16 cellular contexts compared by ENCODE assay signal in genomic region chr22:17946691-17947367, GRCh38.
DNase-seq lines count a peak whose midpoint lies in the region; ATAC-seq and TF ChIP-seq lines count a peak whose summit lies in the region.
"Had no signal": no experiment of that assay in that cellular context is flagged by ENCODE, and none has a peak within 500 bp of the region (broad histone marks: within the 10 kb centered on the region; RNA-seq: fewer than 3 reads in every experiment).

No MANE protein-coding gene starts in this region.

- H3K4me1 ChIP-seq in esophagus squamous epithelium (peaks cover 22 to 81% (median 30%) of the 10 kb centered on the region in 3 donors), sigmoid colon (peaks cover 0 to 88% (median 64%) of the 10 kb centered on the region in 4 donors), left lung (peaks cover 7 to 12% of the 10 kb centered on the region in 2 donors)

- H3K9me3 Mint-ChIP-seq in effector memory CD8-positive, alpha-beta T cell = no peaks in the 10 kb centered on the region
- H3K9me3 Mint-ChIP-seq: CD8-positive, alpha-beta T cell had no signal

- TF ChIP-seq EP300 in sigmoid colon (IDR thresholded peaks at IDR 0.05) = no peak

- DNase-seq in DMS79 treated with DMSO at 0.1 percent for 48 hours (lab: John Stamatoyannopoulos, UW) (peak; percentile 13), DMS79 (lab: John Stamatoyannopoulos, UW) (no peak), NCI-H345 (lab: John Stamatoyannopoulos, UW) (peak; percentile 22), esophagus squamous epithelium (lab: John Stamatoyannopoulos, UW) (no peak), sigmoid colon (peak; percentile 52), left lung (no peak)
- DNase-seq in effector memory CD8-positive, alpha-beta T cell = no peak
- no peak for DNase-seq in NK-92 treated with Interleukin-12 subunit alpha and Interleukin-12 subunit beta, amount 100 ng/mL, for 24 hours (lab: John Stamatoyannopoulos, UW)
- DNase-seq: activated CD4-positive, CD25-positive, alpha-beta regulatory T cell; activated CD8-positive, alpha-beta memory T cell treated with anti-CD3 and anti-CD28 coated beads, Interleukin-2, amount 10 ng/mL, durations not matched to agents 7 days and 5 days; activated naive CD4-positive, alpha-beta T cell treated with Interleukin-2 at 50 U/mL for 16 hours; CD8-positive, alpha-beta T cell; kidney glomerular epithelial cell; NCI-H446 treated with DMSO at 0.1 percent for 48 hours; OCI-M1; stimulated activated CD8-positive, alpha-beta memory T cell treated with anti-CD3 and anti-CD28 coated beads, Interleukin-4, amount 100 ng/mL, for 48 hours had no signal

- H3K9me3 ChIP-seq in esophagus squamous epithelium (no peaks in the 10 kb centered on the region), sigmoid colon (no peaks in the 10 kb centered on the region), left lung (no peaks in the 10 kb centered on the region)

- ATAC-seq in effector memory CD8-positive, alpha-beta T cell (replicated peaks) = no peak
- no peak for ATAC-seq in left lung
- ATAC-seq: activated CD8-positive, alpha-beta memory T cell treated with anti-CD3 and anti-CD28 coated beads, Interleukin-2, amount 10 ng/mL, durations not matched to agents 7 days and 5 days; CD8-positive, alpha-beta T cell had no signal

- peak overlapping the region in 3 of 4 donors; percentile 49 to 73 (median 63) for H3K27ac ChIP-seq in esophagus squamous epithelium
- peak overlapping the region; percentile 30 to 83 (median 73) for H3K27ac ChIP-seq in sigmoid colon
- no peak overlapping the region for H3K27ac ChIP-seq in left lung

- H3K4me1 Mint-ChIP-seq in effector memory CD8-positive, alpha-beta T cell (ENCODE audit: low read depth in 2 of 2) = peaks cover 18 to 29% of the 10 kb centered on the region in 2 donors
- H3K4me1 Mint-ChIP-seq: activated CD8-positive, alpha-beta memory T cell treated with anti-CD3 and anti-CD28 coated beads, Interleukin-2, amount 10 ng/mL, durations not matched to agents 7 days and 5 days had no signal

- no peak overlapping the region for H3K27ac Mint-ChIP-seq in effector memory CD8-positive, alpha-beta T cell
- H3K27ac Mint-ChIP-seq: activated CD8-positive, alpha-beta memory T cell treated with anti-CD3 and anti-CD28 coated beads, Interleukin-2, amount 10 ng/mL, durations not matched to agents 7 days and 5 days; CD8-positive, alpha-beta T cell had no signal

- TF ChIP-seq CTCF in esophagus squamous epithelium (IDR thresholded peaks at IDR 0.05) (no peak), sigmoid colon (IDR thresholded peaks at IDR 0.05) (no peak), left lung (IDR thresholded peaks at IDR 0.05) (no peak)

- WGBS in esophagus squamous epithelium, 2 donors = 39 to 51% methylated on average over 9 of the region's 9 CpGs
- WGBS in sigmoid colon, 2 donors = 79 to 92% methylated on average over 9 of the region's 9 CpGs

- peak overlapping the region in 1 of 4 donors; percentile 1 for H3K4me3 ChIP-seq in esophagus squamous epithelium
- H3K4me3 ChIP-seq in sigmoid colon = no peak overlapping the region
- H3K4me3 ChIP-seq in left lung = no peak overlapping the region

- no peak overlapping the region for H3K4me3 Mint-ChIP-seq in effector memory CD8-positive, alpha-beta T cell
- H3K4me3 Mint-ChIP-seq: activated CD8-positive, alpha-beta memory T cell treated with anti-CD3 and anti-CD28 coated beads, Interleukin-2, amount 10 ng/mL, durations not matched to agents 7 days and 5 days; CD8-positive, alpha-beta T cell had no signal

- H3K36me3 ChIP-seq in esophagus squamous epithelium (no peaks in the 10 kb centered on the region), sigmoid colon (no peaks in the 10 kb centered on the region), left lung (no peaks in the 10 kb centered on the region)

- H3K27me3 Mint-ChIP-seq in effector memory CD8-positive, alpha-beta T cell = no peaks in the 10 kb centered on the region
- H3K27me3 Mint-ChIP-seq: activated CD8-positive, alpha-beta memory T cell treated with anti-CD3 and anti-CD28 coated beads, Interleukin-2, amount 10 ng/mL, durations not matched to agents 7 days and 5 days had no signal

- intact Hi-C loops in esophagus squamous epithelium (cut with DNase I) = no loop called here
- intact Hi-C loops in sigmoid colon (cut with DNase I) = loop anchor here (5.0 kb wide), 1 partner anchor 40 kb away; no protein-coding TSS in a partner anchor
- intact Hi-C loops in left lung (cut with DNase I) = no loop called here

- H3K36me3 Mint-ChIP-seq in effector memory CD8-positive, alpha-beta T cell (ENCODE audit: insufficient read depth) = peaks cover 10% of the 10 kb centered on the region
- H3K36me3 Mint-ChIP-seq: CD8-positive, alpha-beta T cell had no signal

- H3K27me3 ChIP-seq in esophagus squamous epithelium (no peaks in the 10 kb centered on the region), sigmoid colon (no peaks in the 10 kb centered on the region), left lung (no peaks in the 10 kb centered on the region)

- TF ChIP-seq POLR2A in esophagus squamous epithelium (IDR thresholded peaks at IDR 0.05) (no peak), sigmoid colon (IDR thresholded peaks at IDR 0.05) (no peak)

Comparison
In these comparisons a context has a peak if more than half of its experiments do, and no peak if none do; other contexts are left out.
1. DNase-seq: peak in DMS79 treated with DMSO at 0.1 percent for 48 hours (single experiment), NCI-H345 (single experiment) and sigmoid colon (single experiment); none in DMS79 (single experiment), esophagus squamous epithelium (single experiment), effector memory CD8-positive, alpha-beta T cell (0 of 3), left lung (0 of 2) and NK-92 treated with Interleukin-12 subunit alpha and Interleukin-12 subunit beta, amount 100 ng/mL, for 24 hours (single experiment).
2. H3K27ac ChIP-seq: peak in esophagus squamous epithelium (3 of 4) and sigmoid colon (4 of 4); none in left lung (0 of 2).